8 cellular contexts compared by ENCODE assay signal in genomic region chr19:19409235-19410030, GRCh38. TPM values are rescaled to one million over a fixed set of nuclear protein-coding genes. Genes with fewer than 3 reads are reported as not detected.
DNase-seq lines count a peak whose midpoint lies in the region; ATAC-seq and TF ChIP-seq lines count a peak whose summit lies in the region.

No MANE protein-coding gene starts in this region.

- intact Hi-C loops in colonic mucosa (cut with DNase I), result loop anchor here (5.0 kb wide), 2 partner anchors 42 to 83 kb away; no protein-coding TSS in a partner anchor

- POLR2A ChIA-PET in RWPE1 (lab: Yijun Ruan, JAX; ENCODE audit: low non-redundant PET), result interaction anchor here (0.5 kb wide), 2 partner anchors 48 to 86 kb away, joined by 5 to 11 read pairs; no protein-coding TSS in a partner anchor

- H3K4me3 ChIP-seq in iPS-18a (ENCODE audit: low read length) (peak overlapping the region; percentile 39), colonic mucosa (no peak overlapping the region)

- H3K27me3 ChIP-seq in iPS-18a (ENCODE audit: control insufficient read depth, insufficient read depth, low read length) (peaks cover 6% of the 10 kb centered on the region), colonic mucosa (no peaks in the 10 kb centered on the region)

- peak overlapping the region; percentile 42 to 72 for H3K4me3 Mint-ChIP-seq in stimulated activated naive CD8-positive, alpha-beta T cell treated with anti-CD3 and anti-CD28 coated beads, Interleukin-15, amount 100 ng/mL, for 72 hours

- TF ChIP-seq CTCF in RWPE1 (conservative IDR thresholded peaks at IDR 0.05; ENCODE audit: low read depth), result no peak
- no peak for TF ChIP-seq CTCF in colonic mucosa (IDR thresholded peaks at IDR 0.05)

- no peak for ATAC-seq in stimulated activated naive CD8-positive, alpha-beta T cell treated with anti-CD3 and anti-CD28 coated beads, Interleukin-15, amount 100 ng/mL, for 72 hours

- H3K9ac ChIP-seq in iPS-18a (ENCODE audit: low read length), result no peak overlapping the region
- no peak overlapping the region for H3K9ac ChIP-seq in colonic mucosa (ENCODE audit: low read depth in 2 of 2, low read length in 2 of 2)

- H3K27me3 Mint-ChIP-seq in stimulated activated naive CD8-positive, alpha-beta T cell treated with anti-CD3 and anti-CD28 coated beads, Interleukin-15, amount 100 ng/mL, for 72 hours, result no peaks in the 10 kb centered on the region

- H3K36me3 ChIP-seq in iPS-18a (ENCODE audit: control insufficient read depth, low read depth, low read length) (peaks cover 3% of the 10 kb centered on the region), colonic mucosa (no peaks in the 10 kb centered on the region)

- peak overlapping the region in 1 of 2 donors; percentile 27 for H3K27ac Mint-ChIP-seq in stimulated activated naive CD8-positive, alpha-beta T cell treated with anti-CD3 and anti-CD28 coated beads, Interleukin-15, amount 100 ng/mL, for 72 hours

- peaks cover 44% of the 10 kb centered on the region for H3K4me1 ChIP-seq in iPS-18a (ENCODE audit: control insufficient read depth, low read depth, low read length)
- peaks cover 5% of the 10 kb centered on the region for H3K4me1 ChIP-seq in colonic mucosa

- peak overlapping the region; percentile 27 for H3K27ac ChIP-seq in RWPE1
- H3K27ac ChIP-seq in iPS-18a (ENCODE audit: low read length), result no peak overlapping the region
- no peak overlapping the region for H3K27ac ChIP-seq in colonic mucosa

- H3K9me3 ChIP-seq in iPS-18a (ENCODE audit: control insufficient read depth, low read depth, low read length), result no peaks in the 10 kb centered on the region
- H3K9me3 ChIP-seq in colonic mucosa, result no peaks in the 10 kb centered on the region

- CTCF ChIA-PET in RWPE1 (lab: Yijun Ruan, JAX), result interaction anchor here (0.6 kb wide), 3 partner anchors 13 to 81 kb away, joined by 3 to 5 read pairs (median 4); no protein-coding TSS in a partner anchor

- H3K9me3 Mint-ChIP-seq in stimulated activated naive CD8-positive, alpha-beta T cell treated with anti-CD3 and anti-CD28 coated beads, Interleukin-15, amount 100 ng/mL, for 72 hours, result no peaks in the 10 kb centered on the region

- peaks cover 86% of the 10 kb centered on the region for H3K4me1 Mint-ChIP-seq in stimulated activated naive CD8-positive, alpha-beta T cell treated with anti-CD3 and anti-CD28 coated beads, Interleukin-15, amount 100 ng/mL, for 72 hours

- peak; percentile 37 for DNase-seq in activated T-cell treated with anti-CD3 and anti-CD28 coated beads, Interleukin-2, amount 50 U/mL, for 1 hour
- DNase-seq in activated T-cell treated with anti-CD3 and anti-CD28 coated beads, Interleukin-2, amount 50 U/mL, for 48 hours, result no peak
- no peak for DNase-seq in RWPE1 (ENCODE audit: low spot score)
- DNase-seq in stimulated activated naive CD8-positive, alpha-beta T cell treated with anti-CD3 and anti-CD28 coated beads, Interleukin-15, amount 100 ng/mL, for 72 hours, result no peak
- no peak for DNase-seq in iPS-NIHi7 (ENCODE audit: extremely low spot score)
- no peak for DNase-seq in colonic mucosa
- no peak for DNase-seq in putamen (ENCODE audit: low spot score)

RNA-seq across cellular contexts. Expression of gene GATAD2A, which starts 4.0 kb away (rescaled TPM):
- total RNA-seq in colonic mucosa, result 100 to 1,000 TPM; 102 to 145 TPM
